13 cellular contexts compared by ENCODE assay signal in genomic region chr2:144548532-144549191, GRCh38. TPM values are rescaled to one million over a fixed set of nuclear protein-coding genes. Genes with fewer than 3 reads are reported as not detected.
DNase-seq lines count a peak whose midpoint lies in the region; ATAC-seq lines count a peak whose summit lies in the region.
"Had no signal": no experiment of that assay in that cellular context is flagged by ENCODE, and none has a peak within 500 bp of the region (broad histone marks: within the 10 kb centered on the region; RNA-seq: fewer than 3 reads in every experiment).

No MANE protein-coding gene starts in this region.

- no peaks in the 10 kb centered on the region for H3K36me3 Mint-ChIP-seq in CD4-positive, alpha-beta memory T cell
- no peaks in the 10 kb centered on the region for H3K36me3 Mint-ChIP-seq in T-cell

- no peaks in the 10 kb centered on the region for H3K27me3 ChIP-seq in CD4-positive, alpha-beta memory T cell (ENCODE audit: insufficient read depth, low read length)
- H3K27me3 ChIP-seq: tibial artery had no signal

- ATAC-seq in GM19438 (IDR thresholded peaks at IDR 0.05; ENCODE audit: low read depth, unreplicated experiment) (peak; percentile 52), HG03196 (IDR thresholded peaks at IDR 0.05; ENCODE audit: unreplicated experiment) (peak; percentile 64), T-cell (replicated peaks in 1 of 4) (peak; percentile 37 to 93 (median 72))

- intact Hi-C loops in CD4-positive, alpha-beta memory T cell (cut with micrococcal nuclease): no loop called here

- no peak overlapping the region for H3K27ac Mint-ChIP-seq in CD4-positive, alpha-beta memory T cell
- H3K27ac Mint-ChIP-seq in T-cell: no peak overlapping the region

- peaks cover 4 to 8% of the 10 kb centered on the region in 2 donors for H3K27me3 Mint-ChIP-seq in CD4-positive, alpha-beta memory T cell
- peaks cover 1 to 7% of the 10 kb centered on the region in 2 donors for H3K27me3 Mint-ChIP-seq in T-cell

- no peak overlapping the region for H3K27ac ChIP-seq in CD4-positive, alpha-beta memory T cell (ENCODE audit: low read depth, low read length)
- H3K27ac ChIP-seq: tibial artery had no signal

- peak in 4 of 5 donors; percentile 2 to 36 (median 28) for DNase-seq in CD4-positive, alpha-beta memory T cell
- DNase-seq in T-cell: peak in 13 of 34 experiments; percentile 2 to 29 (median 10)
- DNase-seq in NCI-H1694 (lab: John Stamatoyannopoulos, UW): no peak
- no peak for DNase-seq in HPDE6-E6E7 (ENCODE audit: extremely low spot score)
- DNase-seq in kidney tubule cell (ENCODE audit: low spot score): no peak
- no peak for DNase-seq in activated CD4-positive, alpha-beta T cell treated with anti-CD3 and anti-CD28 coated beads, Interleukin-2, amount 50 U/mL, for 4 hours
- DNase-seq: activated CD4-positive, alpha-beta T cell treated with anti-CD3 and anti-CD28 coated beads, Interleukin-2, amount 50 U/mL, for 1 hour; erythroblast; NCI-H1417 treated with DMSO at 0.1 percent for 48 hours; stimulated activated CD4-positive, alpha-beta T cell treated with anti-CD3 and anti-CD28 coated beads, Interleukin-4, amount 100 ng/mL, for 4 hours; tibial artery had no signal

- no peak overlapping the region for H3K4me3 Mint-ChIP-seq in CD4-positive, alpha-beta memory T cell
- H3K4me3 Mint-ChIP-seq in T-cell: no peak overlapping the region

- POLR2A ChIA-PET in CD4-positive, alpha-beta memory T cell (lab: Charles Lee; ENCODE audit: partially characterized antibody): no interaction called here
- POLR2A ChIA-PET in T-cell (lab: Charles Lee): interaction anchor here in 1 of 2 donors (0.7 kb wide), 1 partner anchor 115 kb away, joined by 3 read pairs; no protein-coding TSS in a partner anchor

- H3K4me1 Mint-ChIP-seq in CD4-positive, alpha-beta memory T cell: peaks cover 0 to 2% (median 0%) of the 10 kb centered on the region in 4 donors
- peaks cover 0 to 10% (median 3%) of the 10 kb centered on the region in 3 donors for H3K4me1 Mint-ChIP-seq in T-cell

- no peaks in the 10 kb centered on the region for H3K4me1 ChIP-seq in CD4-positive, alpha-beta memory T cell (ENCODE audit: insufficient read depth, low read length)

- no peaks in the 10 kb centered on the region for H3K9me3 ChIP-seq in CD4-positive, alpha-beta memory T cell (ENCODE audit: control insufficient read depth in 1 of 2, low read length in 2 of 2)
- H3K9me3 ChIP-seq: tibial artery had no signal

- H3K36me3 ChIP-seq in CD4-positive, alpha-beta memory T cell (ENCODE audit: insufficient read depth, low read length): no peaks in the 10 kb centered on the region
- H3K36me3 ChIP-seq: tibial artery had no signal

- H3K9me3 Mint-ChIP-seq in CD4-positive, alpha-beta memory T cell: peaks cover 0 to 3% (median 0%) of the 10 kb centered on the region in 8 donors
- no peaks in the 10 kb centered on the region for H3K9me3 Mint-ChIP-seq in T-cell

- H3K4me3 ChIP-seq in CD4-positive, alpha-beta memory T cell (ENCODE audit: low read length in 2 of 2): no peak overlapping the region
- H3K4me3 ChIP-seq: tibial artery had no signal

- CTCF ChIA-PET in CD4-positive, alpha-beta memory T cell (lab: Charles Lee; ENCODE audit: partially characterized antibody): no interaction called here
- CTCF ChIA-PET in T-cell (lab: Charles Lee): no interaction called here

RNA-seq across cellular contexts. Expression of gene ZEB2, which starts 28.7 kb away (rescaled TPM):
- 1 to 10 TPM; 3.6 to 5.2 TPM for total RNA-seq in CD4-positive, alpha-beta memory T cell
- polyA plus RNA-seq in CD4-positive, alpha-beta memory T cell: 1 to 10 TPM in 1 of 2 donors, under 1 TPM in 1; 0.83 to 1.5 TPM
- total RNA-seq in T-cell: 100 to 1,000 TPM in 1 of 5 donors, 10 to 100 TPM in 3, 1 to 10 TPM in 1; 8.9 to 106 (median 23.7) TPM

Comparison
In these comparisons a context has a peak if more than half of its experiments do, and no peak if none do; other contexts are left out.
1. DNase-seq: peak in CD4-positive, alpha-beta memory T cell (4 of 5); none in NCI-H1694 (single experiment), HPDE6-E6E7 (single experiment), kidney tubule cell (single experiment) and activated CD4-positive, alpha-beta T cell treated with anti-CD3 and anti-CD28 coated beads, Interleukin-2, amount 50 U/mL, for 4 hours (0 of 2).
2. Peak in every context shown above with its lines, with median percentiles within 50 percentile points of each other: ATAC-seq.